In genomic region chr2:127743477-127744026, GRCh38 we compare ENCODE assay signal across 1 cellular context.
TF ChIP-seq lines count a peak whose summit lies in the region.

No MANE protein-coding gene starts in this region.

TF ChIP-seq in GM12878, 131 proteins besides CTCF, POLR2A, EP300 and RAD21 (continued from another document):
- TF ChIP-seq, protein P1, sequence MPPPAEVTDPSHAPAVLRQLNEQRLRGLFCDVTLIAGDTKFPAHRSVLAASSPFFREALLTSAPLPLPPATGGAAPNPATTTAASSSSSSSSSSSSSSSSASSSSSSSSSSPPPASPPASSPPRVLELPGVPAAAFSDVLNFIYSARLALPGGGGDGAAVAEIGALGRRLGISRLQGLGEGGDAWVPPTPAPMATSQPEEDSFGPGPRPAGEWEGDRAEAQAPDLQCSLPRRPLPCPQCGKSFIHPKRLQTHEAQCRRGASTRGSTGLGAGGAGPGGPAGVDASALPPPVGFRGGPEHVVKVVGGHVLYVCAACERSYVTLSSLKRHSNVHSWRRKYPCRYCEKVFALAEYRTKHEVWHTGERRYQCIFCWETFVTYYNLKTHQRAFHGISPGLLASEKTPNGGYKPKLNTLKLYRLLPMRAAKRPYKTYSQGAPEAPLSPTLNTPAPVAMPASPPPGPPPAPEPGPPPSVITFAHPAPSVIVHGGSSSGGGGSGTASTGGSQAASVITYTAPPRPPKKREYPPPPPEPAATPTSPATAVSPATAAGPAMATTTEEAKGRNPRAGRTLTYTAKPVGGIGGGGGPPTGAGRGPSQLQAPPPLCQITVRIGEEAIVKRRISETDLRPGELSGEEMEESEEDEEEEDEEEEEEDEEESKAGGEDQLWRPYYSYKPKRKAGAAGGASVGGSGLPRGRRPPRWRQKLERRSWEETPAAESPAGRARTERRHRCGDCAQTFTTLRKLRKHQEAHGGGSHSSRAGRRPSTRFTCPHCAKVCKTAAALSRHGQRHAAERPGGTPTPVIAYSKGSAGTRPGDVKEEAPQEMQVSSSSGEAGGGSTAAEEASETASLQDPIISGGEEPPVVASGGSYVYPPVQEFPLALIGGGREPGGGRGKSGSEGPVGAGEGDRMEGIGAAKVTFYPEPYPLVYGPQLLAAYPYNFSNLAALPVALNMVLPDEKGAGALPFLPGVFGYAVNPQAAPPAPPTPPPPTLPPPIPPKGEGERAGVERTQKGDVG (CRISPR knock-in tag; IDR thresholded peaks at IDR 0.05): no peak
